ENCODE assay signal across 23 cellular contexts in the genomic region with DNA sequence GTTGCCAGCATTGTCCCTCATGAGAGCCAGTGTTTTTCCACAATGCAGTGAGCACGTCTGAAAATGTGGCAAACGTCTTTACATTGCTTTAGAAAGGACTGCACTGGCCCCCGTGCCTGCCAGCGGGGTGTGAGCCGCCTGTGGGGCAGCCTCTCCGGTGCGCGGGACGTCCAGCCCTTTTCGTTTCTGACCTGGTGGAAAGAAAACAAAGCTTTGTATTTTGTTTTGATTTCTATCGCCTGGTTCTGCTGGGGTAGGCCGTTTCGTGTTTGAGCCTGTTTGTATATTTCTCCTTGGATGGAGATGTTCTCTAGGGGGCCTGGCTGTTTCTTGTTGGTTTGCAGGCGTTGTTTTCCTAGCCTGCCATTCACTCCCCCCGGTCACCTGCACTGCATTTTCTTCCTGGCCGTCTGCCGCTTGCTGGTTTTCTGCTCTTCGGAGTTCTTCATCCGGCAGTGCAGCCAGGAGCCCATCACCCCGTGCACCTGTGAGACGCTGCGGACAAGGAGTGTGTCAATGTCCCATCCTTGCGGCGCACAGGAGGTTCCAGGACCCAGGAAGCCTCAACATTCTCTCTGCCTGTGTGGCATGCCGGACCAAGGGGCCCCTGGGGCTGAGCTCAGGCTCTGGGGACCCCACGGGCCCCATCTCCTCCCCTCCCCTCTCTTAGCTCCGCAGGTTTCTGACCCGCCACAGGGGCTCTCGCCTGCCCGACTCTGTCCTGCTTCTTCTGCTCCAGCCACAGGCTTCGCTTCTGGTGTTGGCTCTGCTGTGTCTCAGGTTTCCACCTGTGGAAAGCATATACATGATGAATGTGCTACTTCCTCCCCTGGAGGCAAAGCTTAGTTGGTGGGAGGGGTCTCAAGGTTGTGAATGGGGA.
DNase-seq lines count a peak whose midpoint lies in the region; ATAC-seq, FAIRE-seq and TF ChIP-seq lines count a peak whose summit lies in the region.
"Had no signal": no experiment of that assay in that cellular context is flagged by ENCODE, and none has a peak within 500 bp of the region (broad histone marks: within the 10 kb centered on the region; RNA-seq: fewer than 3 reads in every experiment).

No MANE protein-coding gene starts in this region.

- no peak for FAIRE-seq in keratinocyte (lab: Jason Lieb, UNC)
- FAIRE-seq: endothelial cell of umbilical vein had no signal

- no peaks in the 10 kb centered on the region for H3K36me3 ChIP-seq in HUES48 (ENCODE audit: control insufficient read depth, insufficient read depth, low read length)
- no peaks in the 10 kb centered on the region for H3K36me3 ChIP-seq in keratinocyte (ENCODE audit: control insufficient read depth in 2 of 2, extremely low read depth in 1 of 2, insufficient read depth in 2 of 2, low read length in 2 of 2)
- H3K36me3 ChIP-seq in spleen: no peaks in the 10 kb centered on the region
- H3K36me3 ChIP-seq in gastroesophageal sphincter: no peaks in the 10 kb centered on the region
- H3K36me3 ChIP-seq in GM23248 (ENCODE audit: low read depth): no peaks in the 10 kb centered on the region
- H3K36me3 ChIP-seq: cardiac muscle cell, tibial nerve had no signal

- H3K4me1 ChIP-seq in HUES48 (ENCODE audit: control insufficient read depth, insufficient read depth, low read length) (peaks cover 20% of the 10 kb centered on the region), keratinocyte (ENCODE audit: control insufficient read depth, extremely low read depth, insufficient read depth, low read length) (peaks cover 25% of the 10 kb centered on the region), spleen (peaks cover 0 to 47% (median 8%) of the 10 kb centered on the region in 6 donors), gastroesophageal sphincter (no peaks in the 10 kb centered on the region), GM23248 (ENCODE audit: insufficient read depth) (no peaks in the 10 kb centered on the region)
- H3K4me1 ChIP-seq: tibial nerve had no signal

- 25 to 54% (median 40%) methylated on average over 30 to 31 of the region's 31 CpGs for WGBS in spleen, 5 donors
- 6 to 15% methylated on average over 4 to 24 of the region's 31 CpGs for WGBS in gastroesophageal sphincter (ENCODE audit: low coverage in 1 of 2), 2 donors
- 12 to 18% methylated on average over 30 to 31 of the region's 31 CpGs for WGBS in GM23248 (ENCODE audit: low coverage in 1 of 2, low lambda C conversion rate in 2 of 2, missing lambda C conversion rate in 2 of 2), 2 experiments

- H2AFZ ChIP-seq in keratinocyte (ENCODE audit: control insufficient read depth, low read length) (no peak overlapping the region), GM23248 (no peak overlapping the region)

- H3K27ac ChIP-seq in HUES48 (ENCODE audit: low read depth, low read length) (no peak overlapping the region), keratinocyte (ENCODE audit: control insufficient read depth, insufficient read depth, low read length) (no peak overlapping the region), spleen (peak overlapping the region in 1 of 8 donors; percentile 36), gastroesophageal sphincter (no peak overlapping the region), GM23248 (no peak overlapping the region)
- H3K27ac ChIP-seq: cardiac muscle cell, skin epidermis, tibial nerve had no signal

- TF ChIP-seq CTCF in keratinocyte (optimal IDR thresholded peaks at IDR 0.05 in 1 of 3, IDR thresholded peaks at IDR 0.05 in 1 of 3, conservative IDR thresholded peaks at IDR 0.05 in 1 of 3; ENCODE audit: extremely low read depth in 1 of 3, insufficient read depth in 2 of 3, low read length in 3 of 3) (no peak), spleen (IDR thresholded peaks at IDR 0.05 in 8 of 11, conservative IDR thresholded peaks at IDR 0.05 in 3 of 11) (no peak), gastroesophageal sphincter (IDR thresholded peaks at IDR 0.05) (no peak)

- no peak for ATAC-seq in activated CD8-positive, alpha-beta T cell treated with anti-CD3 and anti-CD28 coated beads, Interleukin-2, amount 10 ng/mL, durations not matched to agents 7 days and 5 days
- ATAC-seq in gastroesophageal sphincter: no peak
- ATAC-seq: natural killer cell treated with Interleukin-12 subunit alpha and Interleukin-12 subunit beta and Interleukin-15 and Interleukin-18, amount 100 ng/mL, for 72 hours; T-cell had no signal

- no peaks in the 10 kb centered on the region for H3K4me1 Mint-ChIP-seq in activated CD8-positive, alpha-beta T cell treated with anti-CD3 and anti-CD28 coated beads, Interleukin-2, amount 10 ng/mL, durations not matched to agents 7 days and 5 days (ENCODE audit: low read depth)
- H3K4me1 Mint-ChIP-seq: T-cell had no signal

- in situ Hi-C loops in GM23248 (cut with MboI): no loop called here

- no peaks in the 10 kb centered on the region for H3K36me3 Mint-ChIP-seq in activated CD8-positive, alpha-beta T cell treated with anti-CD3 and anti-CD28 coated beads, Interleukin-2, amount 10 ng/mL, durations not matched to agents 7 days and 5 days (ENCODE audit: low read depth)
- H3K36me3 Mint-ChIP-seq: mesothelial cell of epicardium; natural killer cell treated with Interleukin-12 subunit alpha and Interleukin-12 subunit beta and Interleukin-15 and Interleukin-18, amount 100 ng/mL, for 72 hours; T-cell had no signal

- no peaks in the 10 kb centered on the region for H3F3A ChIP-seq in GM23248 (ENCODE audit: insufficient read depth)

- no peak overlapping the region for H3K4me3 Mint-ChIP-seq in activated CD8-positive, alpha-beta T cell treated with anti-CD3 and anti-CD28 coated beads, Interleukin-2, amount 10 ng/mL, durations not matched to agents 7 days and 5 days
- H3K4me3 Mint-ChIP-seq: IgD-negative memory B cell; mesothelial cell of epicardium; natural killer cell treated with Interleukin-12 subunit alpha and Interleukin-12 subunit beta and Interleukin-15 and Interleukin-18, amount 100 ng/mL, for 72 hours; T-cell had no signal

- peaks cover 29% of the 10 kb centered on the region for H3K27me3 ChIP-seq in HUES48 (ENCODE audit: control insufficient read depth, insufficient read depth, low read length)
- no peaks in the 10 kb centered on the region for H3K27me3 ChIP-seq in keratinocyte (ENCODE audit: control insufficient read depth, extremely low read depth, insufficient read depth, low read length)
- peaks cover 0 to 20% (median 0%) of the 10 kb centered on the region in 7 donors for H3K27me3 ChIP-seq in spleen (replicated peaks in 1 of 7)
- peaks cover 85% of the 10 kb centered on the region for H3K27me3 ChIP-seq in gastroesophageal sphincter
- H3K27me3 ChIP-seq in GM23248 (replicated peaks; ENCODE audit: insufficient read depth): no peaks in the 10 kb centered on the region
- H3K27me3 ChIP-seq: tibial nerve had no signal

- CTCF ChIA-PET in activated CD8-positive, alpha-beta T cell treated with anti-CD3 and anti-CD28 coated beads, Interleukin-2, amount 10 ng/mL, durations not matched to agents 7 days and 5 days (lab: Charles Lee): no interaction called here

- POLR2A ChIA-PET in activated CD8-positive, alpha-beta T cell treated with anti-CD3 and anti-CD28 coated beads, Interleukin-2, amount 10 ng/mL, durations not matched to agents 7 days and 5 days (lab: Charles Lee): no interaction called here

- H3K9me2 ChIP-seq in GM23248 (ENCODE audit: insufficient read depth): no peaks in the 10 kb centered on the region

- intact Hi-C loops in spleen (cut with DNase I; ENCODE audit: low total_unique reads): no loop called here

- TF ChIP-seq POLR2A in spleen (IDR thresholded peaks at IDR 0.05) (no peak), gastroesophageal sphincter (IDR thresholded peaks at IDR 0.05) (no peak)

- H4K20me1 ChIP-seq in keratinocyte (ENCODE audit: control insufficient read depth, extremely low read depth, insufficient read depth, low read length) (peaks cover 24% of the 10 kb centered on the region), GM23248 (ENCODE audit: insufficient read depth) (no peaks in the 10 kb centered on the region; the same call in 1 of the 2 replicates)

- H3K9ac ChIP-seq in HUES48 (ENCODE audit: low read depth, low read length) (no peak overlapping the region), keratinocyte (ENCODE audit: control insufficient read depth, extremely low read depth, insufficient read depth, low read length) (no peak overlapping the region), GM23248 (no peak overlapping the region)

- DNase-seq in brain pericyte (ENCODE audit: low read depth, low spot score) (peak; percentile 41), keratinocyte (ENCODE audit: low read depth, low spot score) (no peak), spleen (peak; percentile 47), GM23248 (no peak)
- no peak for DNase-seq in activated CD8-positive, alpha-beta T cell treated with anti-CD3 and anti-CD28 coated beads, Interleukin-2, amount 10 ng/mL, durations not matched to agents 7 days and 5 days
- DNase-seq: activated CD4-positive, alpha-beta T cell treated with anti-CD3 and anti-CD28 coated beads, Interleukin-2, amount 50 U/mL, for 1 hour; activated CD8-positive, alpha-beta memory T cell treated with anti-CD3 and anti-CD28 coated beads, Interleukin-2, amount 50 U/mL, for 48 hours; activated effector memory CD4-positive, alpha-beta T cell treated with anti-CD3 and anti-CD28 coated beads, Interleukin-2, amount 50 U/mL, for 16 hours; dermis blood vessel endothelial cell; hippocampal formation; NCI-H1417 treated with DMSO at 0.1 percent for 48 hours; SHP77 treated with DMSO at 0.1 percent for 48 hours; stimulated activated naive CD4-positive, alpha-beta T cell treated with Interleukin-2 at 50 U/mL for 16 hours; T-cell had no signal

- H3K4me2 ChIP-seq in keratinocyte (ENCODE audit: control insufficient read depth, extremely low read depth, insufficient read depth, low read depth, low read length): peak overlapping the region; percentile 34
- H3K4me2 ChIP-seq in GM23248 (ENCODE audit: unreplicated experiment): no peak overlapping the region

- peaks cover 4% of the 10 kb centered on the region for H3K9me1 ChIP-seq in keratinocyte (ENCODE audit: control insufficient read depth, extremely low read depth, insufficient read depth, low read length)

- H3K9me3 ChIP-seq in HUES48 (ENCODE audit: control insufficient read depth, insufficient read depth, low read length) (no peaks in the 10 kb centered on the region), keratinocyte (ENCODE audit: control insufficient read depth, low read depth, low read length) (no peaks in the 10 kb centered on the region), spleen (peaks cover 0 to 24% (median 0%) of the 10 kb centered on the region in 8 donors), gastroesophageal sphincter (no peaks in the 10 kb centered on the region), GM23248 (ENCODE audit: low read depth) (no peaks in the 10 kb centered on the region)
- H3K9me3 ChIP-seq: tibial nerve had no signal

- TF ChIP-seq EP300 in gastroesophageal sphincter (IDR thresholded peaks at IDR 0.05): no peak

- 0 out of 2 replicates have a peak overlapping the region, but pooled peaks have one; percentile 9 for H3K4me3 ChIP-seq in HUES48 (ENCODE audit: low read depth, low read length)
- no peak overlapping the region for H3K4me3 ChIP-seq in keratinocyte (ENCODE audit: control insufficient read depth in 2 of 3, extremely low read depth in 1 of 3, insufficient read depth in 2 of 3, low read depth in 1 of 3, low read length in 3 of 3)
- H3K4me3 ChIP-seq in spleen: no peak overlapping the region
- no peak overlapping the region for H3K4me3 ChIP-seq in gastroesophageal sphincter
- H3K4me3 ChIP-seq in GM23248: no peak overlapping the region
- H3K4me3 ChIP-seq: cardiac muscle cell, skin epidermis, tibial nerve had no signal

- dilution Hi-C loops in keratinocyte (cut with MboI; ENCODE audit: extremely low pct_ligation_motif_present, low sequenced_read_pairs): no loop called here

- H3K27ac Mint-ChIP-seq in activated CD8-positive, alpha-beta T cell treated with anti-CD3 and anti-CD28 coated beads, Interleukin-2, amount 10 ng/mL, durations not matched to agents 7 days and 5 days: no peak overlapping the region
- H3K27ac Mint-ChIP-seq: IgD-negative memory B cell; mesothelial cell of epicardium; natural killer cell treated with Interleukin-12 subunit alpha and Interleukin-12 subunit beta and Interleukin-15 and Interleukin-18, amount 100 ng/mL, for 72 hours; T-cell had no signal

- peaks cover 3% of the 10 kb centered on the region for H3K27me3 Mint-ChIP-seq in activated CD8-positive, alpha-beta T cell treated with anti-CD3 and anti-CD28 coated beads, Interleukin-2, amount 10 ng/mL, durations not matched to agents 7 days and 5 days (ENCODE audit: low read depth)

- no peaks in the 10 kb centered on the region for H3K79me2 ChIP-seq in keratinocyte (ENCODE audit: control insufficient read depth, insufficient read depth, low read length)
- no peaks in the 10 kb centered on the region for H3K79me2 ChIP-seq in GM23248 (ENCODE audit: insufficient read depth)

- no peaks in the 10 kb centered on the region for H3K9me3 Mint-ChIP-seq in activated CD8-positive, alpha-beta T cell treated with anti-CD3 and anti-CD28 coated beads, Interleukin-2, amount 10 ng/mL, durations not matched to agents 7 days and 5 days (ENCODE audit: insufficient read depth)
- H3K9me3 Mint-ChIP-seq: natural killer cell treated with Interleukin-12 subunit alpha and Interleukin-12 subunit beta and Interleukin-15 and Interleukin-18, amount 100 ng/mL, for 72 hours had no signal

Comparison
In these comparisons a context has a peak if more than half of its experiments do, and no peak if none do; other contexts are left out.
1. DNase-seq: peak in brain pericyte (single experiment) and spleen (single experiment); none in keratinocyte (single experiment), activated CD8-positive, alpha-beta T cell treated with anti-CD3 and anti-CD28 coated beads, Interleukin-2, amount 10 ng/mL, durations not matched to agents 7 days and 5 days (single experiment) and GM23248 (single experiment).